In the genomic region with DNA sequence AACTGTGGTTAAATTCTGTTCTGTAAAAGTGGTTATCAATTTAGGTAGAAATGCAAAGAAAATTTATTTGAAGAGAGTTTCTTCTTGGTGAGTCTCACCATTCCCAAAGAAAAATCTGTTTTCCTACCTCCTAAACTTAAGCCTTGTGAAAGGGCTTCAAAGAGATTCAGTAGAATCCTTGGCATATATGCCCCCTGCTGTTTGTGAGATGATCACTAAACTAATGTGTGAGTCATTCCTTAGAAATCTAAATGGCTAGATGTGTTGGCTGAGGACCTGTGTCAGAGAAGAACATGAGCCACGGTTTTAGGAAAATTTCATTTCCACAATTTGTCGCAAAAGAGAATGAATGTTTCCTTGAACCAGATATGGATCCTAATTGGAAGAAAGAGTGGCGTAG, we compare ENCODE assay signal across 19 cellular contexts.
A peak's percentile ranks its signal among the peaks of the same experiment; 100 is the strongest.
DNase-seq lines count a peak whose midpoint lies in the region; ATAC-seq, FAIRE-seq and TF ChIP-seq lines count a peak whose summit lies in the region.
"Had no signal": no experiment of that assay in that cellular context is flagged by ENCODE, and none has a peak within 500 bp of the region (broad histone marks: within the 10 kb centered on the region; RNA-seq: fewer than 3 reads in every experiment).

No MANE protein-coding gene starts in this region.

- TF ChIP-seq POLR2A in upper lobe of left lung (IDR thresholded peaks at IDR 0.05), result no peak

- peak; percentile 8 for DNase-seq in COLO829 (ENCODE audit: low spot score)
- peak; percentile 28 for DNase-seq in astrocyte of the hippocampus (ENCODE audit: low read depth, low spot score)
- peak; percentile 8 for DNase-seq in kidney glomerular epithelial cell (lab: John Stamatoyannopoulos, UW)
- DNase-seq in activated CD4-positive, alpha-beta T cell treated with anti-CD3 and anti-CD28 coated beads for 1 hour, result no peak
- no peak for DNase-seq in upper lobe of left lung
- DNase-seq in kidney, result no peak
- DNase-seq: activated CD8-positive, alpha-beta memory T cell treated with anti-CD3 and anti-CD28 coated beads, Interleukin-2, amount 50 U/mL, for 4 hours; amniotic stem cell; GDM1; glutamatergic neuron; left colon; naive B cell; NCI-H1694; NCI-H82; stimulated activated naive CD8-positive, alpha-beta T cell treated with anti-CD3 and anti-CD28 coated beads, Interleukin-15, amount 100 ng/mL, for 72 hours had no signal

- no peak overlapping the region for H3K9ac ChIP-seq in kidney (ENCODE audit: low read length in 2 of 2)

- H3K9me3 ChIP-seq in upper lobe of left lung, result no peaks in the 10 kb centered on the region
- H3K9me3 ChIP-seq in kidney (ENCODE audit: control insufficient read depth in 1 of 2, low read length in 2 of 2), result no peaks in the 10 kb centered on the region

- no peak for TF ChIP-seq EP300 in upper lobe of left lung (IDR thresholded peaks at IDR 0.05)

- TF ChIP-seq CTCF in LNCAP (IDR thresholded peaks at IDR 0.05), result peak; percentile 10; the same call in 1 of the 2 replicates
- no peak for TF ChIP-seq CTCF in upper lobe of left lung (IDR thresholded peaks at IDR 0.05)
- no peak for TF ChIP-seq CTCF in kidney (IDR thresholded peaks at IDR 0.05; ENCODE audit: borderline replicate concordance, extremely low read depth, insufficient read depth)

- 86 to 95% methylated on average over 3 of the region's 3 CpGs for WGBS in upper lobe of left lung, 2 donors

- H3K27ac ChIP-seq in upper lobe of left lung (no peak overlapping the region), kidney (ENCODE audit: low read depth in 2 of 2, low read length in 2 of 2) (no peak overlapping the region)
- H3K27ac ChIP-seq: VCaP had no signal

- H3K36me3 ChIP-seq in upper lobe of left lung, result no peaks in the 10 kb centered on the region
- H3K36me3 ChIP-seq in kidney (ENCODE audit: control insufficient read depth in 1 of 2, insufficient read depth in 2 of 2, low read length in 2 of 2), result no peaks in the 10 kb centered on the region

- H3K4me3 ChIP-seq in upper lobe of left lung, result no peak overlapping the region
- no peak overlapping the region for H3K4me3 ChIP-seq in kidney (ENCODE audit: low read length in 2 of 2)

- no peaks in the 10 kb centered on the region for H3K27me3 ChIP-seq in upper lobe of left lung

- no peak for FAIRE-seq in kidney (lab: Jason Lieb, UNC)

- intact Hi-C loops in kidney (cut with DNase I), result no loop called here

- no peaks in the 10 kb centered on the region for H3K4me1 ChIP-seq in upper lobe of left lung
- no peaks in the 10 kb centered on the region for H3K4me1 ChIP-seq in kidney (ENCODE audit: control insufficient read depth in 1 of 2, insufficient read depth in 1 of 2, low read depth in 1 of 2, low read length in 2 of 2)

- ATAC-seq in HG02759 (IDR thresholded peaks at IDR 0.05; ENCODE audit: unreplicated experiment) (no peak), upper lobe of left lung (ENCODE audit: low FRiP score in 2 of 2) (no peak)
- ATAC-seq: left colon; sciatic nerve; stimulated activated naive CD8-positive, alpha-beta T cell treated with anti-CD3 and anti-CD28 coated beads, Interleukin-15, amount 100 ng/mL, for 72 hours had no signal

Comparison
In these comparisons a context has a peak if more than half of its experiments do, and no peak if none do; other contexts are left out.
1. DNase-seq: peak in COLO829 (single experiment), astrocyte of the hippocampus (single experiment) and kidney glomerular epithelial cell (single experiment); none in activated CD4-positive, alpha-beta T cell treated with anti-CD3 and anti-CD28 coated beads for 1 hour (single experiment), upper lobe of left lung (0 of 2) and kidney (single experiment).